9 cellular contexts compared by ENCODE assay signal in the genomic region with DNA sequence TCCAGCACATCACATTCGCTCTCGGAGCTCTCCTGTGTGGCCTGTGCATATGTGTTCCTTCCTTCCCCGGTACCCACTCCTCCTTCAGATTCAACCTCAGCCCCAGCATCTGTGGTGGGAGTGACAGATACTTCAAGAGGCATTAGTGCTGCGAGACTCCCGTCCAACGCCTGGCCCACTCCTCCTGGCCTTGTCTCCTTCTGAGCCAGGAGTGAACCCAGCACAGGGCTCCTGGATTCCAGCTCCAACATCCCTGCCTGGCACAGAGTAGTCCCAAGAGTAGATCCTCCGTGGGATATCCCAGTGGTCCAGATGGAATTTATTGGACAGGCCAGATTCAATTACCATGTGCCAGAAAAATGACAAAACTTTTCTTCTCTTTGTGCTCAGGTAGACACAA. TPM values are rescaled to one million over a fixed set of nuclear protein-coding genes. Genes with fewer than 3 reads are reported as not detected.
DNase-seq lines count a peak whose midpoint lies in the region; TF ChIP-seq lines count a peak whose summit lies in the region.
"Had no signal": no experiment of that assay in that cellular context is flagged by ENCODE, and none has a peak within 500 bp of the region (broad histone marks: within the 10 kb centered on the region; RNA-seq: fewer than 3 reads in every experiment).

No MANE protein-coding gene starts in this region.

- H3K4me3 ChIP-seq in HFF-Myc (replicated peaks; ENCODE audit: low read depth, low read length) = peak overlapping the region; percentile 5
- H3K4me3 ChIP-seq in SK-N-SH (ENCODE audit: low read depth in 2 of 2, low read length in 1 of 2) = peak overlapping the region in 1 of 2 experiments; percentile 34; a peak in 2 of 4 replicates
- H3K4me3 ChIP-seq in esophagus squamous epithelium = no peak overlapping the region
- peak overlapping the region; percentile 15 for H3K4me3 ChIP-seq in skeletal muscle satellite cell (ENCODE audit: low read length)

- WGBS in SK-N-SH (ENCODE audit: low lambda C conversion rate) = 46% methylated on average over 7 of the region's 7 CpGs
- 77 to 78% methylated on average over 4 of the region's 7 CpGs for WGBS in esophagus squamous epithelium, 2 donors

- no peak for TF ChIP-seq EP300 in SK-N-SH (IDR thresholded peaks at IDR 0.05; ENCODE audit: borderline replicate concordance in 1 of 2, low read depth in 1 of 2, low read length in 1 of 2)

- H3K27me3 ChIP-seq in SK-N-SH (ENCODE audit: insufficient read depth) (no peaks in the 10 kb centered on the region), esophagus squamous epithelium (no peaks in the 10 kb centered on the region), skeletal muscle satellite cell (ENCODE audit: control insufficient read depth, insufficient read depth, low read length) (no peaks in the 10 kb centered on the region)

- H3K4me1 ChIP-seq in SK-N-SH (ENCODE audit: control insufficient read depth in 1 of 2, insufficient read depth in 2 of 2, low read depth in 1 of 2, low read length in 1 of 2) (peaks cover 17 to 29% of the 10 kb centered on the region in 2 experiments), esophagus squamous epithelium (peaks cover 0 to 56% (median 26%) of the 10 kb centered on the region in 3 donors), skeletal muscle satellite cell (ENCODE audit: control insufficient read depth, insufficient read depth, low read length) (peaks cover 76% of the 10 kb centered on the region)

- H3K4me2 ChIP-seq in SK-N-SH = peak overlapping the region; percentile 71
- H3K4me2 ChIP-seq in skeletal muscle satellite cell (ENCODE audit: low read length) = peak overlapping the region; percentile 53

- TF ChIP-seq CTCF in HFF-Myc (IDR thresholded peaks at IDR 0.05; ENCODE audit: low read depth, low read length, missing control alignments) (no peak), SK-N-SH (IDR thresholded peaks at IDR 0.05) (no peak), esophagus squamous epithelium (IDR thresholded peaks at IDR 0.05) (no peak)

- DNase-seq in HFF-Myc (ENCODE audit: extremely low read depth, low read depth) = no peak
- DNase-seq in SK-N-SH = no peak
- DNase-seq in esophagus squamous epithelium (lab: John Stamatoyannopoulos, UW) = no peak
- no peak for DNase-seq in SIG-M5 (lab: John Stamatoyannopoulos, UW)
- no peak for DNase-seq in NCI-H146 (lab: John Stamatoyannopoulos, UW)
- DNase-seq in activated CD4-positive, alpha-beta T cell treated with anti-CD3 and anti-CD28 coated beads for 48 hours = no peak
- DNase-seq in glomerular visceral epithelial cell (ENCODE audit: extremely low spot score) = no peak
- DNase-seq: NCI-H1092 had no signal

- H3K27ac ChIP-seq in SK-N-SH (ENCODE audit: low read depth in 2 of 2, low read length in 1 of 2) = peak overlapping the region; percentile 60 to 100; a peak in 3 of 4 replicates
- peak overlapping the region in 3 of 4 donors; percentile 64 to 92 (median 74) for H3K27ac ChIP-seq in esophagus squamous epithelium

- H3K9ac ChIP-seq in SK-N-SH (peak overlapping the region; percentile 71), skeletal muscle satellite cell (ENCODE audit: low read depth, low read length) (peak overlapping the region; percentile 45)

- TF ChIP-seq RAD21 in SK-N-SH (IDR thresholded peaks at IDR 0.05; ENCODE audit: low read length) = no peak

- TF ChIP-seq POLR2A in esophagus squamous epithelium (IDR thresholded peaks at IDR 0.05) = no peak

- peaks cover 15% of the 10 kb centered on the region for H4K20me1 ChIP-seq in SK-N-SH (ENCODE audit: insufficient read depth)

- H3K79me2 ChIP-seq in SK-N-SH (ENCODE audit: insufficient read depth) = peaks cover 71% of the 10 kb centered on the region

- H3K36me3 ChIP-seq in SK-N-SH (replicated peaks in 1 of 2; ENCODE audit: control insufficient read depth in 1 of 2, insufficient read depth in 2 of 2, low read length in 1 of 2) (peaks cover 0 to 15% of the 10 kb centered on the region in 2 experiments), esophagus squamous epithelium (no peaks in the 10 kb centered on the region), skeletal muscle satellite cell (ENCODE audit: insufficient read depth, low read length) (peaks cover 7% of the 10 kb centered on the region)

- CTCF ChIA-PET in SK-N-SH (lab: Yijun Ruan, JAX) = no interaction called here

- intact Hi-C loops in esophagus squamous epithelium (cut with DNase I) = no loop called here

- no peak overlapping the region for H2AFZ ChIP-seq in SK-N-SH (ENCODE audit: low read depth)

- POLR2A ChIA-PET in SK-N-SH (lab: Yijun Ruan, JAX) = no interaction called here

- H3K9me3 ChIP-seq in SK-N-SH (no peaks in the 10 kb centered on the region), esophagus squamous epithelium (no peaks in the 10 kb centered on the region), skeletal muscle satellite cell (replicated peaks; ENCODE audit: low read length) (no peaks in the 10 kb centered on the region)

- no peaks in the 10 kb centered on the region for H3K9me2 ChIP-seq in SK-N-SH

- H3F3A ChIP-seq in SK-N-SH (replicated peaks; ENCODE audit: insufficient read depth) = peaks cover 36% of the 10 kb centered on the region

TF ChIP-seq in SK-N-SH, 30 proteins besides CTCF, POLR2A, EP300 and RAD21:
- TF ChIP-seq, protein P1, sequence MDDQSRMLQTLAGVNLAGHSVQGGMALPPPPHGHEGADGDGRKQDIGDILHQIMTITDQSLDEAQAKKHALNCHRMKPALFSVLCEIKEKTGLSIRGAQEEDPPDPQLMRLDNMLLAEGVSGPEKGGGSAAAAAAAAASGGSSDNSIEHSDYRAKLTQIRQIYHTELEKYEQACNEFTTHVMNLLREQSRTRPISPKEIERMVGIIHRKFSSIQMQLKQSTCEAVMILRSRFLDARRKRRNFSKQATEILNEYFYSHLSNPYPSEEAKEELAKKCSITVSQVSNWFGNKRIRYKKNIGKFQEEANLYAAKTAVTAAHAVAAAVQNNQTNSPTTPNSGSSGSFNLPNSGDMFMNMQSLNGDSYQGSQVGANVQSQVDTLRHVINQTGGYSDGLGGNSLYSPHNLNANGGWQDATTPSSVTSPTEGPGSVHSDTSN (IDR thresholded peaks at IDR 0.05) = no peak; the same call in 1 of the 2 replicates
- no peak for TF ChIP-seq MXI1 (IDR thresholded peaks at IDR 0.05; ENCODE audit: low read depth, low read length)
- no peak for TF ChIP-seq MEF2A (IDR thresholded peaks at IDR 0.05; ENCODE audit: borderline replicate concordance, low read depth)
- no peak for TF ChIP-seq RXRA (IDR thresholded peaks at IDR 0.05; ENCODE audit: borderline replicate concordance, low read depth)
- TF ChIP-seq GATA2 (CRISPR knock-in tag; IDR thresholded peaks at IDR 0.05) = no peak
- no peak for TF ChIP-seq SMC3 (IDR thresholded peaks at IDR 0.05; ENCODE audit: low read depth, low read length)
- TF ChIP-seq FOXJ3 (CRISPR knock-in tag; IDR thresholded peaks at IDR 0.05) = no peak
- TF ChIP-seq FOSL2 (IDR thresholded peaks at IDR 0.05; ENCODE audit: borderline replicate concordance, low read depth) = no peak
- TF ChIP-seq RFX5 (IDR thresholded peaks at IDR 0.05; ENCODE audit: low read length) = no peak
- TF ChIP-seq, protein P2, sequence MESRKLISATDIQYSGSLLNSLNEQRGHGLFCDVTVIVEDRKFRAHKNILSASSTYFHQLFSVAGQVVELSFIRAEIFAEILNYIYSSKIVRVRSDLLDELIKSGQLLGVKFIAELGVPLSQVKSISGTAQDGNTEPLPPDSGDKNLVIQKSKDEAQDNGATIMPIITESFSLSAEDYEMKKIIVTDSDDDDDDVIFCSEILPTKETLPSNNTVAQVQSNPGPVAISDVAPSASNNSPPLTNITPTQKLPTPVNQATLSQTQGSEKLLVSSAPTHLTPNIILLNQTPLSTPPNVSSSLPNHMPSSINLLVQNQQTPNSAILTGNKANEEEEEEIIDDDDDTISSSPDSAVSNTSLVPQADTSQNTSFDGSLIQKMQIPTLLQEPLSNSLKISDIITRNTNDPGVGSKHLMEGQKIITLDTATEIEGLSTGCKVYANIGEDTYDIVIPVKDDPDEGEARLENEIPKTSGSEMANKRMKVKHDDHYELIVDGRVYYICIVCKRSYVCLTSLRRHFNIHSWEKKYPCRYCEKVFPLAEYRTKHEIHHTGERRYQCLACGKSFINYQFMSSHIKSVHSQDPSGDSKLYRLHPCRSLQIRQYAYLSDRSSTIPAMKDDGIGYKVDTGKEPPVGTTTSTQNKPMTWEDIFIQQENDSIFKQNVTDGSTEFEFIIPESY (IDR thresholded peaks at IDR 0.05; ENCODE audit: borderline replicate concordance, low read depth) = no peak
- TF ChIP-seq ELF1 (IDR thresholded peaks at IDR 0.05) = no peak
- TF ChIP-seq GABPA (IDR thresholded peaks at IDR 0.05; ENCODE audit: low read depth) = no peak
- TF ChIP-seq, protein P3, sequence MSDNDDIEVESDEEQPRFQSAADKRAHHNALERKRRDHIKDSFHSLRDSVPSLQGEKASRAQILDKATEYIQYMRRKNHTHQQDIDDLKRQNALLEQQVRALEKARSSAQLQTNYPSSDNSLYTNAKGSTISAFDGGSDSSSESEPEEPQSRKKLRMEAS (IDR thresholded peaks at IDR 0.05; ENCODE audit: low read depth) = no peak
- TF ChIP-seq JUND (IDR thresholded peaks at IDR 0.05) = no peak
- no peak; the same call in 1 of the 2 replicates for TF ChIP-seq NFIC (IDR thresholded peaks at IDR 0.05; ENCODE audit: borderline replicate concordance)

RNA-seq across cellular contexts. Expression of a gene that starts 55.9 kb away (rescaled TPM):
- 5.9 and 7.8 TPM in 2 replicates for polyA plus RNA-seq in SK-N-SH (2012; rRNA removed)
- 8.4 and 10.4 TPM in 2 replicates for polyA plus RNA-seq in SK-N-SH (2012; cell fraction: cytosol; rRNA removed)
- 15.7 and 17.5 TPM in 2 replicates for polyA plus RNA-seq in SK-N-SH (2012; cell fraction: nucleus; rRNA removed)
- total RNA-seq in esophagus squamous epithelium = 10 to 100 TPM in 2 of 4 donors, 1 to 10 TPM in 2; 3.0 to 14.5 (median 10.6) TPM
- 92.6 and 92.8 TPM in 2 replicates for total RNA-seq in skeletal muscle satellite cell (2012; rRNA removed)

Comparison
In these comparisons a context has a peak if more than half of its experiments do, and no peak if none do; other contexts are left out.
1. H3K4me3 ChIP-seq: peak in HFF-Myc (single experiment) and skeletal muscle satellite cell (single experiment); none in esophagus squamous epithelium (0 of 4).